ENCODE assay signal across 14 cellular contexts in genomic region chr17:168614-169013, GRCh38. TPM values are rescaled to one million over a fixed set of nuclear protein-coding genes. Genes with fewer than 3 reads are reported as not detected.
"Had no signal": no experiment of that assay in that cellular context is flagged by ENCODE, and none has a peak within 500 bp of the region (broad histone marks: within the 10 kb centered on the region; RNA-seq: fewer than 3 reads in every experiment).

No MANE protein-coding gene starts in this region.

RNA-seq across cellular contexts. Expression of gene DOC2B, which starts 12.8 kb away (rescaled TPM):
- total RNA-seq: activated B cell treated with CpG ODN at 0.5 μM for 24 hours; activated CD8-positive, alpha-beta T cell treated with anti-CD3 and anti-CD28 coated beads, Interleukin-2, amount 10 ng/mL, durations not matched to agents 7 days and 5 days; activated naive CD8-positive, alpha-beta T cell treated with anti-CD3 and anti-CD28 coated beads, Interleukin-2, amount 10 ng/mL, durations not matched to agents 7 days and 5 days had no signal

RNA-seq across cellular contexts. Expression of gene SCGB1C2, which starts 31.2 kb away (rescaled TPM):
- total RNA-seq: activated B cell treated with CpG ODN at 0.5 μM for 24 hours; activated CD4-positive, alpha-beta memory T cell treated with anti-CD3 and anti-CD28 coated beads for 36 hours; activated CD4-positive, alpha-beta T cell treated with anti-CD3 and anti-CD28 coated beads, Interleukin-2, amount 10 ng/mL, durations not matched to agents 24 days and 14 days; activated CD8-positive, alpha-beta memory T cell treated with anti-CD3 and anti-CD28 coated beads, Interleukin-2, amount 10 ng/mL, durations not matched to agents 7 days and 5 days; activated CD8-positive, alpha-beta T cell treated with anti-CD3 and anti-CD28 coated beads, Interleukin-2, amount 10 ng/mL, durations not matched to agents 7 days and 5 days; activated naive CD8-positive, alpha-beta T cell treated with anti-CD3 and anti-CD28 coated beads, Interleukin-2, amount 10 ng/mL, durations not matched to agents 7 days and 5 days; activated T-cell treated with anti-CD3 and anti-CD28 coated beads, Interleukin-2, amount 50 U/mL, for 4 hours; activated T-helper 2 cell treated with anti-CD3 and anti-CD28 coated beads, Interferon-gamma antibody, Interleukin-2, Interleukin-4, amounts not matched to agents 10 μg/mL and 5 μg/mL and 100 μg/mL, durations not matched to agents 14 hours and 24 hours and 36 hours; ascending aorta; bronchial epithelial cell; cardiac muscle cell; chondrocyte; T-helper 17 cell; T-helper 2 cell treated with Interferon-gamma antibody and Interleukin-4, amounts not matched to agents 100 ng/mL and 5 ng/mL, for 36 hours had no signal
- polyA plus RNA-seq: cardiac muscle cell had no signal
